Comparison of ENCODE assay signal across 12 cellular contexts in genomic region chr16:67944690-67945391, GRCh38. TPM values are rescaled to one million over a fixed set of nuclear protein-coding genes. Genes with fewer than 3 reads are reported as not detected.
DNase-seq lines count a peak whose midpoint lies in the region; ATAC-seq and TF ChIP-seq lines count a peak whose summit lies in the region.
"Had no signal": no experiment of that assay in that cellular context is flagged by ENCODE, and none has a peak within 500 bp of the region (broad histone marks: within the 10 kb centered on the region; RNA-seq: fewer than 3 reads in every experiment).

No MANE protein-coding gene starts in this region.

- TF ChIP-seq CTCF in right atrium auricular region (IDR thresholded peaks at IDR 0.05) = no peak
- TF ChIP-seq CTCF in osteocyte (IDR thresholded peaks at IDR 0.05) = no peak

- H3K27me3 Mint-ChIP-seq in osteocyte (ENCODE audit: unreplicated experiment) = no peaks in the 10 kb centered on the region

- DNase-seq in right atrium auricular region (ENCODE audit: low spot score) (no peak), left cardiac atrium (no peak), osteocyte (ENCODE audit: extremely low spot score, unreplicated experiment) (no peak), aorta (no peak)
- DNase-seq: activated CD4-positive, CD25-positive, alpha-beta regulatory T cell treated with anti-CD3 and anti-CD28 coated beads, Interleukin-2, amount 50 U/mL, for 72 hours; activated T-cell treated with anti-CD3 and anti-CD28 coated beads, Interleukin-2, amount 50 U/mL, for 1 hour; stimulated activated CD4-positive, alpha-beta T cell treated with anti-CD3 and anti-CD28 coated beads, Interleukin-4, amount 100 ng/mL, for 24 hours; SW 1271 had no signal

- WGBS in aorta, 2 donors = 85 to 90% methylated on average over 24 of the region's 24 CpGs

- H3K27me3 ChIP-seq in right atrium auricular region = no peaks in the 10 kb centered on the region
- H3K27me3 ChIP-seq in aorta (ENCODE audit: control insufficient read depth in 1 of 2, insufficient read depth in 2 of 2, low read length in 1 of 2) = no peaks in the 10 kb centered on the region

- H3K27ac ChIP-seq in right atrium auricular region (peak overlapping the region; percentile 67 to 73), aorta (ENCODE audit: low read depth in 1 of 2, low read length in 2 of 2) (peak overlapping the region in 1 of 2 donors; percentile 30)
- H3K27ac ChIP-seq: A549, parathyroid adenoma had no signal

- H3K4me1 Mint-ChIP-seq in osteocyte (ENCODE audit: unreplicated experiment) = peaks cover 3% of the 10 kb centered on the region

- H3K9me3 ChIP-seq in right atrium auricular region (no peaks in the 10 kb centered on the region), aorta (ENCODE audit: control insufficient read depth, low read length) (no peaks in the 10 kb centered on the region)
- H3K9me3 ChIP-seq: A549 had no signal

- peaks cover 90% of the 10 kb centered on the region for H3K36me3 ChIP-seq in right atrium auricular region
- H3K36me3 ChIP-seq in aorta (ENCODE audit: control insufficient read depth in 1 of 2, insufficient read depth in 2 of 2, low read length in 1 of 2) = peaks cover 4 to 32% of the 10 kb centered on the region in 2 donors

- no peak overlapping the region for H3K4me3 ChIP-seq in right atrium auricular region
- no peak overlapping the region for H3K4me3 ChIP-seq in aorta (ENCODE audit: low read length in 2 of 2)
- H3K4me3 ChIP-seq: A549 had no signal

- peaks cover 12% of the 10 kb centered on the region for H3K36me3 Mint-ChIP-seq in osteocyte (ENCODE audit: unreplicated experiment)

- intact Hi-C loops in left cardiac atrium (cut with DNase I) = no loop called here
- intact Hi-C loops in aorta (cut with DNase I) = no loop called here

- H3K27ac Mint-ChIP-seq in osteocyte (ENCODE audit: unreplicated experiment) = peak overlapping the region; percentile 3

- no peak overlapping the region for H3K4me3 Mint-ChIP-seq in osteocyte (ENCODE audit: unreplicated experiment)

- H3K9me3 Mint-ChIP-seq in osteocyte (ENCODE audit: unreplicated experiment) = no peaks in the 10 kb centered on the region

- H3K4me1 ChIP-seq in right atrium auricular region (peaks cover 0 to 54% of the 10 kb centered on the region in 2 donors), aorta (ENCODE audit: control insufficient read depth in 1 of 2, insufficient read depth in 2 of 2, low read length in 2 of 2) (no peaks in the 10 kb centered on the region)
- H3K4me1 ChIP-seq: A549, parathyroid adenoma had no signal

- ATAC-seq in left cardiac atrium (no peak), aorta (ENCODE audit: low FRiP score) (peak; percentile 1), HG02938 (IDR thresholded peaks at IDR 0.05; ENCODE audit: unreplicated experiment) (no peak), HG03457 (IDR thresholded peaks at IDR 0.05; ENCODE audit: unreplicated experiment) (no peak)
- ATAC-seq: A549 had no signal

RNA-seq across cellular contexts. Expression of gene LCAT, which starts 0.9 kb away (rescaled TPM):
- total RNA-seq in right atrium auricular region (10 to 100 TPM in 1 of 2 donors, 1 to 10 TPM in 1; 2.9 to 11.8 TPM), left cardiac atrium (10 to 100 TPM; 12.8 to 22.6 TPM), osteocyte (35.3 and 36.9 TPM in 2 replicates), aorta (10 to 100 TPM; 43.9 to 47.8 TPM)
- 100 to 1,000 TPM in 1 of 2 donors, 10 to 100 TPM in 1; 10.6 to 178 TPM for polyA plus RNA-seq in aorta

RNA-seq across cellular contexts. Expression of gene PSMB10, which starts 8.2 kb away (rescaled TPM):
- total RNA-seq in right atrium auricular region (10 to 100 TPM; 37.3 to 38.4 TPM), left cardiac atrium (10 to 100 TPM; 54.9 to 64.5 TPM), osteocyte (58.3 and 59.0 TPM in 2 replicates), aorta (10 to 100 TPM; 27.7 to 39.1 TPM)
- 10 to 100 TPM; 52.3 to 84.3 TPM for polyA plus RNA-seq in aorta

RNA-seq across cellular contexts. Expression of gene CTRL, which starts 13.2 kb away (rescaled TPM):
- total RNA-seq in right atrium auricular region = under 1 TPM in 1 of 2 donors, not detected in 1; 0.59 TPM
- under 1 TPM; 0.76 to 0.97 TPM for total RNA-seq in left cardiac atrium
- total RNA-seq in osteocyte = 0.39 and 0.91 TPM in 2 replicates
- under 1 TPM; 0.84 to 0.90 TPM for total RNA-seq in aorta
- 1 to 10 TPM in 1 of 2 donors, not detected in 1; 3.5 TPM for polyA plus RNA-seq in aorta

RNA-seq across cellular contexts. Expression of gene SLC12A4, which starts 23.6 kb away (rescaled TPM):
- 10 to 100 TPM; 39.5 to 85.9 TPM for total RNA-seq in right atrium auricular region
- total RNA-seq in left cardiac atrium = 10 to 100 TPM; 52.0 to 98.2 TPM
- total RNA-seq in osteocyte = 90.7 and 91.6 TPM in 2 replicates
- total RNA-seq in aorta = 100 to 1,000 TPM; 125 to 139 TPM
- 10 to 100 TPM; 15.8 to 87.0 TPM for polyA plus RNA-seq in aorta

RNA-seq across cellular contexts. Expression of gene DPEP3, which starts 35.5 kb away (rescaled TPM):
- not detected for total RNA-seq in right atrium auricular region
- not detected for total RNA-seq in left cardiac atrium
- total RNA-seq in osteocyte = not detected in 2 replicates
- total RNA-seq in aorta = not detected
- polyA plus RNA-seq in aorta = not detected
- polyA plus RNA-seq: A549 had no signal
